30 cellular contexts compared by ENCODE assay signal in the genomic region with DNA sequence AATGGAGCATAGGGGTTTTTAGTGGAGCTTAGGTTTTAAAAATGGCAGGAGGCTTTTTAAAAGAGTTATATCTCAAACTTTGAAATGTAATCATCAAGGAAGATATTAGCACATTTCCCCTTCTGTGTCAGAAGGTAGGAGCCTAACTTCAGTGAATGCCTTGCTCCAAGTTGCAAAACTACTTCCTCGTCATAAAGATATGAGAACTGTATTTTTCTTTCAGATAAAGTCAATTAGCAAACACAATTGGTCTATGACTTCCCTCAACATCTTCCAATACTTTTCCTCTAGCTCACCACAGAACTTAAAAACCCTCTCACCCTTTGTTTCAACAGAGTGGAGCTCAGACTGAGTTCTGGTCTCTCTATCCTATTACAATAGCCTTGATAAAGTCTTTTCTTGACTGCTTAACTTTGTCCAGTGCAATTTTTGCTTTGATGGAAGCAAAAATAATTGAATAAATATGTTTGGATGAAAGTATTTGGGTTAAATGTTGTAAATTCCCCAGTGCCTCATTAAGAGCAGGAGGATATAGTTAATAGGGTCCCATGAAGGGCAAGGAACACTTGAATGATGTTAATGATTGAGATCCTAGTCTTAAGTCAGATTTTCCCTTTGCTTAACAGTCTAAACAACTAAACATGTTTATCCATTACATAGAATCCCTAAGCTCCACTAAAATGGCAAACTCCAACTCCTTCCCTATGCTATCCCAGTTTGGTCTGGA. TPM values are rescaled to one million over a fixed set of nuclear protein-coding genes. Genes with fewer than 3 reads are reported as not detected.
A peak's percentile ranks its signal among the peaks of the same experiment; 100 is the strongest.
DNase-seq lines count a peak whose midpoint lies in the region; ATAC-seq and TF ChIP-seq lines count a peak whose summit lies in the region.
"Had no signal": no experiment of that assay in that cellular context is flagged by ENCODE, and none has a peak within 500 bp of the region (broad histone marks: within the 10 kb centered on the region; RNA-seq: fewer than 3 reads in every experiment).

No MANE protein-coding gene starts in this region.

- no peaks in the 10 kb centered on the region for H3K27me3 ChIP-seq in vagina
- H3K27me3 ChIP-seq: body of pancreas, dorsolateral prefrontal cortex, esophagus muscularis mucosa, upper lobe of left lung had no signal

- H3K4me3 ChIP-seq in mucosa of descending colon = no peak overlapping the region
- H3K4me3 ChIP-seq in vagina = no peak overlapping the region
- H3K4me3 ChIP-seq: body of pancreas, dorsolateral prefrontal cortex, esophagus muscularis mucosa, lung, SK-N-MC, skin epidermis, upper lobe of left lung had no signal

- intact Hi-C loops in mucosa of descending colon (cut with DNase I, micrococcal nuclease) (no loop called here), vagina (cut with DNase I) (no loop called here)

- no peaks in the 10 kb centered on the region for H3K36me3 ChIP-seq in mucosa of descending colon (ENCODE audit: low read depth)
- H3K36me3 ChIP-seq in vagina = no peaks in the 10 kb centered on the region
- H3K36me3 ChIP-seq: esophagus muscularis mucosa, upper lobe of left lung had no signal

- H3K9me3 ChIP-seq in mucosa of descending colon = no peaks in the 10 kb centered on the region
- no peaks in the 10 kb centered on the region for H3K9me3 ChIP-seq in vagina
- H3K9me3 ChIP-seq: upper lobe of left lung had no signal

- H3K27ac ChIP-seq in vagina = no peak overlapping the region
- H3K27ac ChIP-seq: body of pancreas, C4-2B, dorsolateral prefrontal cortex, esophagus muscularis mucosa, SK-N-MC, upper lobe of left lung had no signal

- no peaks in the 10 kb centered on the region for H3K4me1 ChIP-seq in mucosa of descending colon (ENCODE audit: low read depth)
- H3K4me1 ChIP-seq in vagina = no peaks in the 10 kb centered on the region
- H3K4me1 ChIP-seq: body of pancreas, esophagus muscularis mucosa, upper lobe of left lung had no signal

- DNase-seq in GF-D8 (lab: John Stamatoyannopoulos, UW) = peak; percentile 17
- peak; percentile 8 to 17 for DNase-seq in Kasumi-1 (lab: John Stamatoyannopoulos, UW)
- peak; percentile 39 for DNase-seq in amniotic epithelial cell (ENCODE audit: low read depth)
- no peak for DNase-seq in mucosa of descending colon
- DNase-seq in cerebellum (ENCODE audit: low spot score) = no peak
- no peak for DNase-seq in AG20443 (ENCODE audit: low spot score)
- no peak for DNase-seq in vagina (ENCODE audit: extremely low spot score in 2 of 2)
- DNase-seq: activated CD8-positive, alpha-beta memory T cell treated with anti-CD3 and anti-CD28 coated beads, Interleukin-2, amount 50 U/mL, for 48 hours; activated CD8-positive, alpha-beta T cell treated with anti-CD3 and anti-CD28 coated beads for 36 hours; activated naive CD4-positive, alpha-beta T cell treated with Interleukin-2 at 50 U/mL for 16 hours; body of pancreas; cerebellar nuclear complex; COR-L47; dorsolateral prefrontal cortex; KG1; MM.1S; NCI-H1417 treated with DMSO at 0.1 percent for 48 hours; NCI-H2081 treated with DMSO at 0.1 percent for 48 hours; NCI-H2227 treated with DMSO at 0.1 percent for 48 hours; NCI-H69; T-helper 17 cell; upper lobe of left lung had no signal

- no peak for TF ChIP-seq POLR2A in vagina (IDR thresholded peaks at IDR 0.05)

- ATAC-seq in mucosa of descending colon = peak; percentile 62
- no peak for ATAC-seq in GM21515 (IDR thresholded peaks at IDR 0.05; ENCODE audit: unreplicated experiment)
- ATAC-seq: activated CD8-positive, alpha-beta T cell treated with anti-CD3 and anti-CD28 coated beads for 36 hours; body of pancreas; stimulated activated memory B cell treated with anti-CD40 and anti-IgM and Interleukin-4, amounts not matched to agents 10 μg/mL and 1 μg/mL and 100 μg/mL, for 72 hours; T-helper 17 cell had no signal

- no peak for TF ChIP-seq CTCF in mucosa of descending colon (IDR thresholded peaks at IDR 0.05)
- no peak for TF ChIP-seq CTCF in vagina (IDR thresholded peaks at IDR 0.05)

RNA-seq across cellular contexts. Expression of a gene that starts 58.9 kb away (rescaled TPM):
- under 1 TPM in 1 of 3 donors, not detected in 2; 0.14 TPM for total RNA-seq in mucosa of descending colon
- total RNA-seq in cerebellum = 1.7 TPM
- total RNA-seq in vagina = not detected
- total RNA-seq: activated CD8-positive, alpha-beta T cell treated with anti-CD3 and anti-CD28 coated beads for 36 hours; activated T-helper 1 cell treated with anti-CD3 and anti-CD28 coated beads, Interleukin-12 subunit alpha, Interleukin-12 subunit beta, Interleukin-2, Interleukin-4 antibody, amounts not matched to agents 30 ng/mL and 10 ng/mL and 1 ng/mL, durations not matched to agents 14 hours and 24 hours and 36 hours; body of pancreas; T-helper 17 cell had no signal

Comparison
In these comparisons a context has a peak if more than half of its experiments do, and no peak if none do; other contexts are left out.
1. DNase-seq: peak in GF-D8 (single experiment), Kasumi-1 (2 of 2) and amniotic epithelial cell (single experiment); none in mucosa of descending colon (0 of 3), cerebellum (single experiment), AG20443 (single experiment) and vagina (0 of 2).